16 cellular contexts compared by ENCODE assay signal in genomic region chr6:6966127-6966526, GRCh38.
DNase-seq lines count a peak whose midpoint lies in the region; ATAC-seq, FAIRE-seq and TF ChIP-seq lines count a peak whose summit lies in the region.
"Had no signal": no experiment of that assay in that cellular context is flagged by ENCODE, and none has a peak within 500 bp of the region (broad histone marks: within the 10 kb centered on the region; RNA-seq: fewer than 3 reads in every experiment).

No MANE protein-coding gene starts in this region.

- WGBS in small intestine, 3 donors, result 53 to 80% (median 75%) methylated on average over 1 of the region's 1 CpG

- no peaks in the 10 kb centered on the region for H4K20me1 ChIP-seq in PC-3 (ENCODE audit: low read length)
- H4K20me1 ChIP-seq: BLaER1 treated with 17β-estradiol and CSF1 and Interleukin-3, amounts not matched to agents 10 nM and 100 nM had no signal

- H3K9me3 Mint-ChIP-seq in nephron, result no peaks in the 10 kb centered on the region
- H3K9me3 Mint-ChIP-seq: CD4-positive, CD25-positive, alpha-beta regulatory T cell; GM23338 had no signal

- CTCF ChIA-PET in PC-3 (lab: Charles Lee), result no interaction called here

- H3K27me3 Mint-ChIP-seq in nephron (ENCODE audit: low read depth), result peaks cover 8% of the 10 kb centered on the region

- H3K27ac ChIP-seq in PC-3 (ENCODE audit: low read length) (0 out of 2 replicates have a peak overlapping the region, but pooled peaks have one; percentile 1), small intestine (ENCODE audit: low read depth in 1 of 2, low read length in 1 of 2) (peak overlapping the region in 1 of 2 donors; percentile 36)
- H3K27ac ChIP-seq: BLaER1 treated with 17β-estradiol and CSF1 and Interleukin-3, amounts not matched to agents 10 nM and 100 nM; HL-60 had no signal

- H3K9me2 ChIP-seq in PC-3 (replicated peaks; ENCODE audit: low read length), result no peaks in the 10 kb centered on the region

- peak overlapping the region in 2 of 3 experiments; percentile 33 to 48 for H3K27ac Mint-ChIP-seq in nephron
- H3K27ac Mint-ChIP-seq: CD4-positive, CD25-positive, alpha-beta regulatory T cell; GM23338 had no signal

- no peaks in the 10 kb centered on the region for H3K36me3 ChIP-seq in PC-3 (ENCODE audit: low read depth, low read length)
- H3K36me3 ChIP-seq in small intestine (ENCODE audit: control insufficient read depth in 2 of 2, insufficient read depth in 2 of 2, low read length in 2 of 2), result no peaks in the 10 kb centered on the region
- H3K36me3 ChIP-seq: BLaER1 treated with 17β-estradiol and CSF1 and Interleukin-3, amounts not matched to agents 10 nM and 100 nM had no signal

- BruUV-seq in PC-3 (replicated peaks; lab: Mats Ljungman, UMichigan), result no TSS peak

- intact Hi-C loops in PC-3 (cut with micrococcal nuclease), result no loop called here

- no peak overlapping the region for H2AFZ ChIP-seq in PC-3 (ENCODE audit: low read length)
- H2AFZ ChIP-seq: GM23338 had no signal

- DNase-seq in PC-3, result peak; percentile 33
- DNase-seq in epithelial cell of esophagus (ENCODE audit: low read depth), result peak; percentile 45
- DNase-seq in glomerular visceral epithelial cell (ENCODE audit: extremely low spot score), result peak; percentile 13
- DNase-seq in small intestine, result no peak
- DNase-seq in stimulated activated CD4-positive, alpha-beta T cell treated with anti-CD3 and anti-CD28 coated beads, Interleukin-15, amount 100 ng/mL, for 24 hours, result no peak
- DNase-seq: ACHN; CD4-positive, CD25-positive, alpha-beta regulatory T cell; DMS79; H7 had no signal

- H3K4me1 Mint-ChIP-seq in nephron, result no peaks in the 10 kb centered on the region
- H3K4me1 Mint-ChIP-seq: CD4-positive, CD25-positive, alpha-beta regulatory T cell; GM23338 had no signal

- POLR2A ChIA-PET in PC-3 (lab: Charles Lee; ENCODE audit: unreplicated experiment), result no interaction called here

- H3K27me3 ChIP-seq in PC-3 (ENCODE audit: low read length) (no peaks in the 10 kb centered on the region), small intestine (ENCODE audit: control insufficient read depth in 2 of 2, insufficient read depth in 2 of 2, low read length in 2 of 2) (no peaks in the 10 kb centered on the region)
- H3K27me3 ChIP-seq: BLaER1 treated with 17β-estradiol and CSF1 and Interleukin-3, amounts not matched to agents 10 nM and 100 nM had no signal

- no peak for TF ChIP-seq CTCF in PC-3 (conservative IDR thresholded peaks at IDR 0.05; ENCODE audit: low read depth, low read length)
- no peak for TF ChIP-seq CTCF in epithelial cell of esophagus (IDR thresholded peaks at IDR 0.05; ENCODE audit: insufficient read depth, low read depth, low read length, missing control alignments)
- TF ChIP-seq CTCF in nephron (IDR thresholded peaks at IDR 0.05; ENCODE audit: unreplicated experiment in 3 of 3), result no peak

- no peak overlapping the region for H3K4me2 ChIP-seq in PC-3 (ENCODE audit: low read length)
- H3K4me2 ChIP-seq: BLaER1 treated with 17β-estradiol and CSF1 and Interleukin-3, amounts not matched to agents 10 nM and 100 nM; GM23338 had no signal

- H3K4me1 ChIP-seq in PC-3 (ENCODE audit: insufficient read depth, low read length) (peaks cover 50% of the 10 kb centered on the region), small intestine (ENCODE audit: control insufficient read depth in 2 of 2, insufficient read depth in 1 of 2, low read depth in 1 of 2, low read length in 1 of 2) (peaks cover 3 to 4% of the 10 kb centered on the region in 2 donors)

- no peak for FAIRE-seq in small intestine (lab: Jason Lieb, UNC)
- FAIRE-seq: GM12891 had no signal

- H3K4me3 Mint-ChIP-seq in nephron, result no peak overlapping the region
- H3K4me3 Mint-ChIP-seq: CD4-positive, CD25-positive, alpha-beta regulatory T cell; GM23338 had no signal

- H3K4me3 ChIP-seq in PC-3 (ENCODE audit: low read length) (no peak overlapping the region), epithelial cell of esophagus (ENCODE audit: low read length) (no peak overlapping the region), small intestine (ENCODE audit: low read depth in 1 of 2, low read length in 2 of 2) (no peak overlapping the region)
- H3K4me3 ChIP-seq: BLaER1 treated with 17β-estradiol and CSF1 and Interleukin-3, amounts not matched to agents 10 nM and 100 nM; GM23338 had no signal

- H3K36me3 Mint-ChIP-seq in nephron (ENCODE audit: low read depth), result no peaks in the 10 kb centered on the region
- H3K36me3 Mint-ChIP-seq: CD4-positive, CD25-positive, alpha-beta regulatory T cell had no signal

- no peaks in the 10 kb centered on the region for H3F3A ChIP-seq in PC-3 (ENCODE audit: low read length, unreplicated experiment)

- H3K79me2 ChIP-seq in PC-3 (ENCODE audit: low read length), result no peaks in the 10 kb centered on the region

- H3K9me3 ChIP-seq in PC-3 (ENCODE audit: low read length) (no peaks in the 10 kb centered on the region), small intestine (ENCODE audit: control insufficient read depth, low read depth) (no peaks in the 10 kb centered on the region)

- no peak for ATAC-seq in PC-3
- no peak for ATAC-seq in HG03280 (IDR thresholded peaks at IDR 0.05; ENCODE audit: unreplicated experiment)
- ATAC-seq in HG02610 (IDR thresholded peaks at IDR 0.05; ENCODE audit: unreplicated experiment), result no peak
- ATAC-seq: GM23338 had no signal

- no peak overlapping the region for H3K9ac ChIP-seq in PC-3 (ENCODE audit: low read length)
- H3K9ac ChIP-seq: BLaER1 treated with 17β-estradiol and CSF1 and Interleukin-3, amounts not matched to agents 10 nM and 100 nM had no signal

Comparison
In these comparisons a context has a peak if more than half of its experiments do, and no peak if none do; other contexts are left out.
1. DNase-seq: peak in PC-3 (single experiment), epithelial cell of esophagus (single experiment) and glomerular visceral epithelial cell (single experiment); none in small intestine (single experiment) and stimulated activated CD4-positive, alpha-beta T cell treated with anti-CD3 and anti-CD28 coated beads, Interleukin-15, amount 100 ng/mL, for 24 hours (single experiment).